In genomic region chr22:38314992-38315800, GRCh38 we compare ENCODE assay signal across 8 cellular contexts. TPM values are rescaled to one million over a fixed set of nuclear protein-coding genes. Genes with fewer than 3 reads are reported as not detected.
DNase-seq lines count a peak whose midpoint lies in the region; ATAC-seq, FAIRE-seq and TF ChIP-seq lines count a peak whose summit lies in the region.

No MANE protein-coding gene starts in this region.

- DNase-seq in NCI-H82 (lab: John Stamatoyannopoulos, UW) (peak; percentile 12), NCI-H82 treated with DMSO at 0.1 percent for 48 hours (lab: John Stamatoyannopoulos, UW; ENCODE audit: unreplicated experiment) (no peak), RWPE2 (ENCODE audit: low spot score) (no peak), endothelial cell (ENCODE audit: low spot score) (no peak), neural crest cell (ENCODE audit: low read depth, low spot score) (no peak), GM19239 (ENCODE audit: insufficient read length, low spot score) (no peak)

- ATAC-seq in RWPE2 (ENCODE audit: low read depth) (no peak), GM21390 (IDR thresholded peaks at IDR 0.05; ENCODE audit: unreplicated experiment) (no peak), HG03469 (IDR thresholded peaks at IDR 0.05; ENCODE audit: unreplicated experiment) (no peak)

- peak overlapping the region; percentile 94 for H3K4me3 ChIP-seq in RWPE2 (ENCODE audit: severe bottlenecking)

- H3K36me3 ChIP-seq in RWPE2 (ENCODE audit: low read depth), result peaks cover 44% of the 10 kb centered on the region

- H3K9me3 Mint-ChIP-seq in endothelial cell (ENCODE audit: unreplicated experiment) (no peaks in the 10 kb centered on the region), neural crest cell (no peaks in the 10 kb centered on the region)

- H3K4me3 Mint-ChIP-seq in endothelial cell (ENCODE audit: unreplicated experiment) (peak overlapping the region; percentile 99), neural crest cell (peak overlapping the region; percentile 99)

- H3K36me3 Mint-ChIP-seq in endothelial cell (ENCODE audit: low read depth, unreplicated experiment) (peaks cover 8% of the 10 kb centered on the region), neural crest cell (ENCODE audit: low read depth) (no peaks in the 10 kb centered on the region)

- peak overlapping the region; percentile 74 for H3K27ac Mint-ChIP-seq in endothelial cell (ENCODE audit: unreplicated experiment)
- peak overlapping the region; percentile 87 for H3K27ac Mint-ChIP-seq in neural crest cell (ENCODE audit: unreplicated experiment)

- H3K4me1 ChIP-seq in RWPE2 (ENCODE audit: insufficient read depth, poor library complexity, severe bottlenecking), result peaks cover 55% of the 10 kb centered on the region

- H3K27me3 Mint-ChIP-seq in endothelial cell (ENCODE audit: unreplicated experiment) (peaks cover 26% of the 10 kb centered on the region), neural crest cell (ENCODE audit: low read depth) (no peaks in the 10 kb centered on the region)

- H3K27me3 ChIP-seq in RWPE2 (ENCODE audit: insufficient read depth, poor library complexity, severe bottlenecking), result no peaks in the 10 kb centered on the region

- no peak for FAIRE-seq in GM19239 (lab: Jason Lieb, UNC)

- TF ChIP-seq CTCF in RWPE2 (IDR thresholded peaks at IDR 0.05; ENCODE audit: poor library complexity, severe bottlenecking) (no peak), endothelial cell (IDR thresholded peaks at IDR 0.05; ENCODE audit: unreplicated experiment) (no peak), neural crest cell (conservative IDR thresholded peaks at IDR 0.05) (no peak)

- H3K27ac ChIP-seq in RWPE2 (ENCODE audit: poor library complexity, severe bottlenecking), result peak overlapping the region; percentile 98

- H3K9me3 ChIP-seq in RWPE2 (ENCODE audit: severe bottlenecking), result no peaks in the 10 kb centered on the region

- peaks cover 33% of the 10 kb centered on the region for H3K4me1 Mint-ChIP-seq in endothelial cell (ENCODE audit: unreplicated experiment)
- H3K4me1 Mint-ChIP-seq in neural crest cell, result peaks cover 67% of the 10 kb centered on the region

RNA-seq across cellular contexts. Expression of gene CSNK1E, which starts 2.0 kb away (rescaled TPM):
- total RNA-seq in endothelial cell (ENCODE audit: unreplicated experiment) (144 TPM), neural crest cell (243 and 250 TPM in 2 replicates)

RNA-seq across cellular contexts. Expression of gene TMEM184B, which starts 42.4 kb away (rescaled TPM):
- total RNA-seq in endothelial cell (ENCODE audit: unreplicated experiment), result 59.8 TPM
- total RNA-seq in neural crest cell, result 58.3 and 60.3 TPM in 2 replicates
